ENCODE assay signal across 22 cellular contexts in the genomic region with DNA sequence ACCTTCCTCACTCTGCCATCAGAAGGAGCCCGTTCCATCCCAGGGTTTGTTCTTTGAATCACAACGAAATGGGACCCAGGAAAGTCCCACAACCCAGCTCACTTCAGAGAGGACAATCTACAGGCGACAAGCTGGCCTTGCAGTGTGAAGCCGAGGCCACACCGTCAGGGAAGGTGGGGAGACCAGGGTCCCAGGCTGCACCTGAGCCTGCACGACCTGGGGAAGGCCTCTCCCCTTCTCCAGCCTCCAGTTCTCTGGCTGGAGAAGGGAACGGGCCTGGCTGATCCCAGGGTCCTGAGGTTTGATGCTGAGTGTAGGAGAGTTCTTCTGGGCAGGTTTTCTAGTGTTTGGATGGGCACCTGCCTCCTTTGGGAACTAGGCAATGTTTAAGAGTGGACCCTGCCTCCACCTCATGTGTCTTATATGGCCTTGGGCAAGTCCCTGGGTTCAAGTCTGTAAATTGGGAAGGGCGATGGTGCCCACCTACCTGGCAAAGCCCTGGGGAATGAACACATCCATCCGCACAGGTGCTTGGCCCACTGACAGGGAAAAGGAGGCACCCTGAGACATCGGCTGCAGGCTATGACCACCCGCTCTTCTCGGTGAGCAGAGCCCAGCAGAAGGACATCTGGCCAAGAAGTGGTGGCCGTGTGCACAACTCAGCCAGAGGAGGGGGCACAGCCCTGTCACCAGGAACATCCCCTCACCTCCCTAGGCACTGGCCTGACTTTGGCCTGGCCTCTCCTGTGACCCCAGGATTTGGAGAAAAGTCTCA.
DNase-seq lines count a peak whose midpoint lies in the region; ATAC-seq, FAIRE-seq and TF ChIP-seq lines count a peak whose summit lies in the region.
"Had no signal": no experiment of that assay in that cellular context is flagged by ENCODE, and none has a peak within 500 bp of the region (broad histone marks: within the 10 kb centered on the region; RNA-seq: fewer than 3 reads in every experiment).

No MANE protein-coding gene starts in this region.

- no peak for ATAC-seq in activated CD4-positive, CD25-positive, alpha-beta regulatory T cell treated with anti-CD3 and anti-CD28 coated beads, Interleukin-2, amount 50 U/mL, for 24 hours
- no peak for ATAC-seq in RWPE2 (ENCODE audit: low read depth)
- ATAC-seq: HepG2 had no signal

- 85% methylated on average over 13 of the region's 13 CpGs; no CpG with 5 or more reads in 1 of the 2 experiments for WGBS in H1 (ENCODE audit: extremely low coverage in 1 of 2, insufficient coverage in 1 of 2, insufficient read length in 1 of 2, insufficient replicate concordance in 2 of 2, low coverage in 1 of 2, low lambda C conversion rate in 2 of 2, missing lambda C conversion rate in 1 of 2), 2 experiments

- H3K9me3 ChIP-seq in RWPE2 (ENCODE audit: severe bottlenecking) (no peaks in the 10 kb centered on the region), H1 (ENCODE audit: insufficient read depth in 2 of 2, low read depth in 1 of 2, low read length in 1 of 2) (no peaks in the 10 kb centered on the region), PC-9 (ENCODE audit: insufficient read depth, low read depth) (no peaks in the 10 kb centered on the region)
- H3K9me3 ChIP-seq: BLaER1, HAP-1 had no signal

- H4K20me1 ChIP-seq in H1 (replicated peaks in 1 of 2; ENCODE audit: control insufficient read depth in 1 of 2, insufficient read depth in 2 of 2, low read length in 2 of 2) (no peaks in the 10 kb centered on the region), PC-9 (ENCODE audit: insufficient read depth) (no peaks in the 10 kb centered on the region)
- H4K20me1 ChIP-seq: BLaER1 had no signal

- no peaks in the 10 kb centered on the region for H3K79me2 ChIP-seq in H1 (ENCODE audit: control insufficient read depth in 1 of 2, insufficient read depth in 2 of 2, low read length in 2 of 2)
- no peaks in the 10 kb centered on the region for H3K79me2 ChIP-seq in PC-9 (ENCODE audit: low read depth)

- H3K4ac ChIP-seq in H1 (replicated peaks; ENCODE audit: insufficient read length, low read depth, low read length) = no peak overlapping the region

- no peak overlapping the region for H3K4me2 ChIP-seq in H1 (ENCODE audit: insufficient read depth in 1 of 2, low read depth in 2 of 2, low read length in 2 of 2)
- H3K4me2 ChIP-seq in PC-9 = no peak overlapping the region
- H3K4me2 ChIP-seq: BLaER1 had no signal

- H2AK5ac ChIP-seq in H1 (ENCODE audit: low read depth, low read length) = no peak overlapping the region

- no peaks in the 10 kb centered on the region for H3K79me1 ChIP-seq in H1 (ENCODE audit: low read depth, low read length)

- TF ChIP-seq CTCF in RWPE2 (IDR thresholded peaks at IDR 0.05; ENCODE audit: poor library complexity, severe bottlenecking) = no peak
- no peak for TF ChIP-seq CTCF in H1 (IDR thresholded peaks at IDR 0.05; ENCODE audit: control extremely low read depth in 1 of 3, insufficient read depth in 1 of 3, low read depth in 1 of 3, low read length in 3 of 3)
- TF ChIP-seq CTCF in PC-9 (conservative IDR thresholded peaks at IDR 0.05) = no peak

- no TSS peak for BruUV-seq in PC-9 (replicated peaks; lab: Mats Ljungman, UMichigan)

- H3K9me2 ChIP-seq in PC-9 (ENCODE audit: insufficient read depth) = no peaks in the 10 kb centered on the region

- H2BK12ac ChIP-seq in H1 (ENCODE audit: low read depth, low read length) = no peak overlapping the region

- peak overlapping the region; percentile 48; the same call in 1 of the 2 replicates for H2BK20ac ChIP-seq in H1 (ENCODE audit: low read length)

- no peak overlapping the region for H3K56ac ChIP-seq in H1 (replicated peaks; ENCODE audit: insufficient read length, low read depth, low read length)

- no peak overlapping the region for H4K5ac ChIP-seq in H1 (ENCODE audit: insufficient read length, low read depth, low read length)

- H3K23me2 ChIP-seq in H1 (ENCODE audit: low read depth, low read length) = no peaks in the 10 kb centered on the region

- H3K27me3 ChIP-seq in RWPE2 (ENCODE audit: insufficient read depth, poor library complexity, severe bottlenecking) = no peaks in the 10 kb centered on the region
- no peaks in the 10 kb centered on the region for H3K27me3 ChIP-seq in H1 (replicated peaks in 1 of 4; ENCODE audit: control insufficient read depth in 3 of 4, extremely low read depth in 1 of 4, insufficient read depth in 3 of 4, low read length in 3 of 4)
- H3K27me3 ChIP-seq in PC-9 (ENCODE audit: insufficient read depth, low read depth) = peaks cover 17% of the 10 kb centered on the region
- H3K27me3 ChIP-seq: BLaER1 had no signal

- FAIRE-seq in H1 (lab: Jason Lieb, UNC) = no peak
- FAIRE-seq: G401.6, GM12891, GM19239, HepG2, HTR-8/SVneo had no signal

- H3K14ac ChIP-seq in H1 (ENCODE audit: insufficient read length) = no peak overlapping the region

- H3K4me3 ChIP-seq in RWPE2 (ENCODE audit: severe bottlenecking) (no peak overlapping the region), H1 (ENCODE audit: extremely low read depth in 1 of 4, insufficient read depth in 2 of 4, low read depth in 3 of 4, low read length in 4 of 4) (no peak overlapping the region), PC-9 (no peak overlapping the region)
- H3K4me3 ChIP-seq: BLaER1, HAP-1 had no signal

- no peak overlapping the region for H2BK5ac ChIP-seq in H1 (ENCODE audit: low read depth, low read length)

- no peaks in the 10 kb centered on the region for H3K4me1 ChIP-seq in RWPE2 (ENCODE audit: insufficient read depth, poor library complexity, severe bottlenecking)
- no peaks in the 10 kb centered on the region; a peak in 1 of 7 replicates for H3K4me1 ChIP-seq in H1 (replicated peaks in 1 of 4; ENCODE audit: control insufficient read depth in 3 of 4, insufficient read depth in 4 of 4, low read length in 3 of 4)
- H3K4me1 ChIP-seq in PC-9 (replicated peaks; ENCODE audit: insufficient read depth) = no peaks in the 10 kb centered on the region
- H3K4me1 ChIP-seq: BLaER1, HAP-1 had no signal

- POLR2A ChIA-PET in H1 (lab: Charles Lee; ENCODE audit: partially characterized antibody) = no interaction called here
- POLR2A ChIA-PET in PC-9 (lab: Charles Lee; ENCODE audit: unreplicated experiment) = no interaction called here

- no peak overlapping the region for H2BK120ac ChIP-seq in H1 (replicated peaks; ENCODE audit: low read depth, low read length)

- no peaks in the 10 kb centered on the region for H3F3A ChIP-seq in PC-9 (ENCODE audit: insufficient read depth, low read depth)

- no peak overlapping the region for H3K9ac ChIP-seq in H1 (replicated peaks in 1 of 4; ENCODE audit: extremely low read depth in 1 of 4, low read depth in 3 of 4, low read length in 3 of 4)
- H3K9ac ChIP-seq: BLaER1 had no signal

- TF ChIP-seq RAD21 in H1 (IDR thresholded peaks at IDR 0.05 in 1 of 2, conservative IDR thresholded peaks at IDR 0.05 in 1 of 2; ENCODE audit: low read depth in 2 of 2, low read length in 2 of 2) = no peak

- H3K27ac ChIP-seq in RWPE2 (ENCODE audit: poor library complexity, severe bottlenecking) (no peak overlapping the region), H1 (ENCODE audit: low read depth, low read length) (no peak overlapping the region), PC-9 (no peak overlapping the region)
- H3K27ac ChIP-seq: BLaER1 had no signal

- no peak overlapping the region for H4K91ac ChIP-seq in H1 (replicated peaks; ENCODE audit: insufficient read length, low read length)

- H2AFZ ChIP-seq in H1 (ENCODE audit: low read length) (no peak overlapping the region), PC-9 (no peak overlapping the region)

- no peak for TF ChIP-seq POLR2A in H1 (IDR thresholded peaks at IDR 0.05; ENCODE audit: control extremely low read depth in 1 of 2, low read depth in 2 of 2, low read length in 2 of 2)

- DNase-seq in activated CD4-positive, CD25-positive, alpha-beta regulatory T cell treated with anti-CD3 and anti-CD28 coated beads, Interleukin-2, amount 50 U/mL, for 72 hours = peak; percentile 14
- DNase-seq in RWPE2 (ENCODE audit: low spot score) (peak; percentile 42), H1 (ENCODE audit: low read depth in 1 of 2, low spot score in 2 of 2) (no peak), posterior vena cava (ENCODE audit: low spot score) (peak; percentile 46), PC-9 (no peak), COLO668 (lab: John Stamatoyannopoulos, UW; ENCODE audit: unreplicated experiment) (no peak), GM19238 (ENCODE audit: insufficient read length, low spot score) (no peak)
- DNase-seq: 8988T; AML-193; CD8-positive, alpha-beta memory T cell; DMS153; DMS79 treated with DMSO at 0.1 percent for 48 hours; EL; GOT3 had no signal

- intact Hi-C loops in posterior vena cava (cut with DNase I) (no loop called here), PC-9 (cut with micrococcal nuclease; ENCODE audit: unreplicated experiment) (no loop called here)

- H4K8ac ChIP-seq in H1 (ENCODE audit: extremely low read depth, insufficient read depth, low read length) = 0 out of 2 replicates have a peak overlapping the region, but pooled peaks have one; percentile 4

- no peak for TF ChIP-seq EP300 in H1 (IDR thresholded peaks at IDR 0.05; ENCODE audit: borderline replicate concordance in 1 of 2, low read depth in 2 of 2, low read length in 2 of 2)

- H2BK15ac ChIP-seq in H1 (ENCODE audit: low read length) = no peak overlapping the region

- H3K36me3 ChIP-seq in RWPE2 (ENCODE audit: low read depth) (no peaks in the 10 kb centered on the region), H1 (ENCODE audit: control insufficient read depth in 2 of 4, insufficient read depth in 4 of 4, low read length in 3 of 4) (no peaks in the 10 kb centered on the region), PC-9 (ENCODE audit: low read depth) (no peaks in the 10 kb centered on the region)
- H3K36me3 ChIP-seq: BLaER1, HAP-1 had no signal

- CTCF ChIA-PET in H1 (lab: Charles Lee; ENCODE audit: partially characterized antibody) (interaction anchor here (2.0 to 2.1 kb wide), 2 partner anchors 30 to 39 kb away, joined by 5 read pairs; no protein-coding TSS in a partner anchor), PC-9 (lab: Charles Lee) (no interaction called here)

- no peak overlapping the region for H3K23ac ChIP-seq in H1 (ENCODE audit: insufficient read length)

- H3K18ac ChIP-seq in H1 (ENCODE audit: extremely low read depth, low read length) = no peak overlapping the region

TF ChIP-seq in H1, 55 proteins besides CTCF, POLR2A, EP300 and RAD21 (continues in another document):
- TF ChIP-seq GTF2F1 (IDR thresholded peaks at IDR 0.05; ENCODE audit: borderline replicate concordance, low read depth, low read length) = no peak
- TF ChIP-seq, protein P1, sequence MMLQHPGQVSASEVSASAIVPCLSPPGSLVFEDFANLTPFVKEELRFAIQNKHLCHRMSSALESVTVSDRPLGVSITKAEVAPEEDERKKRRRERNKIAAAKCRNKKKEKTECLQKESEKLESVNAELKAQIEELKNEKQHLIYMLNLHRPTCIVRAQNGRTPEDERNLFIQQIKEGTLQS (IDR thresholded peaks at IDR 0.05; ENCODE audit: insufficient read depth, low read depth, low read length) = no peak
- TF ChIP-seq RXRA (IDR thresholded peaks at IDR 0.05; ENCODE audit: insufficient read depth, low read depth, low read length) = no peak
- no peak for TF ChIP-seq NANOG (IDR thresholded peaks at IDR 0.05; ENCODE audit: insufficient read depth, low read depth, low read length, poor library complexity, severe bottlenecking)
- no peak for TF ChIP-seq CREB1 (IDR thresholded peaks at IDR 0.05)

Comparison
In these comparisons a context has a peak if more than half of its experiments do, and no peak if none do; other contexts are left out.
1. DNase-seq: peak in activated CD4-positive, CD25-positive, alpha-beta regulatory T cell treated with anti-CD3 and anti-CD28 coated beads, Interleukin-2, amount 50 U/mL, for 72 hours (single experiment), RWPE2 (single experiment) and posterior vena cava (single experiment); none in H1 (0 of 2), PC-9 (0 of 2), COLO668 (single experiment) and GM19238 (single experiment).